1 cellular context compared by ENCODE assay signal in the genomic region with DNA sequence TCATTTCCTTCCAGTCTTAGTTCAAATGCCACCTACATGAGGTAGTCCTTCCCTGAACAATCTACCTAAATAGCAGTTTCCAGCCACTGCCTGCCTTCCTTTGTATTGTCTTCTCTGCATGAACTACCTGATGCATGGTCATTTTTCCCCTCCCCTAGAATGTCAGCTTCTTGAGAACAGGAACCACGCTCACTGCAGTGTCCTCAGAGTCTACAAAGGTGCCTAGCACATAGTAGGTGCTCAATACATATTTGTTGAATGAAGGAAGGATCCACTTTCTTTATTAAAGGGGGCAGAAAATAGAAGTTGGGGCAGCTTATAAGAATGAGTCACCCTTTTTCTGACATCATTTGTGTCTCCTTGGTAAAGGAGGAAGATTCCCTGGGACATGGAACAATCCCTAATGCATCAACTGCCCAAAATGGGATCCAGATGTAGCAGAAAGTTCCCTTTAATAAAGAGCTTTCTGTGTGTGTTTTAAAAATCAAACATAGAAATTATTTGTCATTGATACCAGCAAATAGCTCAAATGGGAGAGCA.
TF ChIP-seq lines count a peak whose summit lies in the region.

No MANE protein-coding gene starts in this region.

TF ChIP-seq in IMR-90, 13 proteins besides CTCF, POLR2A, EP300 and RAD21:
- 0 out of 2 replicates have a peak, but pooled peaks have one; percentile 30 for TF ChIP-seq FOS (IDR thresholded peaks at IDR 0.05; ENCODE audit: low read depth, low read length)
- no peak for TF ChIP-seq NFE2L2 (IDR thresholded peaks at IDR 0.05; ENCODE audit: low read depth, low read length)
